25 cellular contexts compared by ENCODE assay signal in genomic region chr13:67377919-67378318, GRCh38.
"Had no signal": no experiment of that assay in that cellular context is flagged by ENCODE, and none has a peak within 500 bp of the region (broad histone marks: within the 10 kb centered on the region; RNA-seq: fewer than 3 reads in every experiment).

No MANE protein-coding gene starts in this region.

- H3K4me1 ChIP-seq: ascending aorta, body of pancreas had no signal

- H3K27ac ChIP-seq: ascending aorta, body of pancreas, coronary artery had no signal

- H3K36me3 ChIP-seq: ascending aorta had no signal

- ATAC-seq: activated CD8-positive, alpha-beta memory T cell treated with anti-CD3 and anti-CD28 coated beads, Interleukin-2, amount 10 ng/mL, durations not matched to agents 7 days and 5 days; body of pancreas; T-helper 17 cell had no signal

- FAIRE-seq: bronchial epithelial cell, TTC549 had no signal

- H3K9me3 ChIP-seq: ascending aorta, body of pancreas had no signal

- DNase-seq: activated B cell treated with CpG ODN at 0.5 μM for 24 hours; activated CD4-positive, alpha-beta T cell treated with anti-CD3 and anti-CD28 coated beads for 1 hour; activated CD4-positive, alpha-beta T cell treated with anti-CD3 and anti-CD28 coated beads, Interleukin-2, amount 10 ng/mL, durations not matched to agents 24 days and 14 days; activated CD4-positive, alpha-beta T cell treated with anti-CD3 and anti-CD28 coated beads, Interleukin-2, amount 50 U/mL, for 48 hours; activated CD8-positive, alpha-beta memory T cell treated with anti-CD3 and anti-CD28 coated beads, Interleukin-2, amount 10 ng/mL, durations not matched to agents 7 days and 5 days; activated effector memory CD4-positive, alpha-beta T cell treated with Interleukin-2 at 50 U/mL for 16 hours; activated naive CD4-positive, alpha-beta T cell; activated T-cell treated with anti-CD3 and anti-CD28 coated beads, Interleukin-2, amount 50 U/mL, for 24 hours; amniotic stem cell; body of pancreas; central memory CD4-positive, alpha-beta T cell; NCI-H1092; NCI-H1417; NCI-H2029; NCI-H2107; NCI-H345; NCI-H510A; NCI-H526 treated with DMSO at 0.1 percent for 48 hours; SIG-M5; T-helper 17 cell; T1000 had no signal

- H3K4me3 ChIP-seq: ascending aorta, body of pancreas, coronary artery had no signal

- H3K27me3 ChIP-seq: ascending aorta, body of pancreas had no signal
